In genomic region chr15:65630760-65631159, GRCh38 we compare ENCODE assay signal across 18 cellular contexts. TPM values are rescaled to one million over a fixed set of nuclear protein-coding genes. Genes with fewer than 3 reads are reported as not detected.
DNase-seq lines count a peak whose midpoint lies in the region; ATAC-seq lines count a peak whose summit lies in the region.
"Had no signal": no experiment of that assay in that cellular context is flagged by ENCODE, and none has a peak within 500 bp of the region (broad histone marks: within the 10 kb centered on the region; RNA-seq: fewer than 3 reads in every experiment).

No MANE protein-coding gene starts in this region.

- no peak overlapping the region for H3K4me3 Mint-ChIP-seq in activated CD4-positive, alpha-beta T cell treated with anti-CD3 and anti-CD28 coated beads for 36 hours
- no peak overlapping the region for H3K4me3 Mint-ChIP-seq in activated CD4-positive, alpha-beta T cell treated with anti-CD3 and anti-CD28 coated beads, Interleukin-2, amount 10 ng/mL, durations not matched to agents 24 days and 14 days
- no peak overlapping the region for H3K4me3 Mint-ChIP-seq in stimulated activated naive B cell treated with anti-CD40 and anti-IgM and Interleukin-4, amounts not matched to agents 10 μg/mL and 1 μg/mL and 100 μg/mL, for 72 hours
- H3K4me3 Mint-ChIP-seq in CD8-positive, alpha-beta memory T cell, result peak overlapping the region in 2 of 7 donors; percentile 3 to 57
- H3K4me3 Mint-ChIP-seq: H9 had no signal

- H3K27me3 ChIP-seq in CD8-positive, alpha-beta memory T cell (ENCODE audit: insufficient read depth, low read length, poor library complexity, severe bottlenecking), result no peaks in the 10 kb centered on the region
- no peaks in the 10 kb centered on the region for H3K27me3 ChIP-seq in HAP-1 (ENCODE audit: low read depth)
- H3K27me3 ChIP-seq: SJCRH30, upper lobe of left lung had no signal

- H3K27me3 Mint-ChIP-seq in activated CD4-positive, alpha-beta T cell treated with anti-CD3 and anti-CD28 coated beads for 36 hours, result no peaks in the 10 kb centered on the region
- no peaks in the 10 kb centered on the region for H3K27me3 Mint-ChIP-seq in activated CD4-positive, alpha-beta T cell treated with anti-CD3 and anti-CD28 coated beads, Interleukin-2, amount 10 ng/mL, durations not matched to agents 24 days and 14 days
- H3K27me3 Mint-ChIP-seq in stimulated activated naive B cell treated with anti-CD40 and anti-IgM and Interleukin-4, amounts not matched to agents 10 μg/mL and 1 μg/mL and 100 μg/mL, for 72 hours, result no peaks in the 10 kb centered on the region
- peaks cover 0 to 3% of the 10 kb centered on the region in 2 donors for H3K27me3 Mint-ChIP-seq in CD8-positive, alpha-beta memory T cell

- no peaks in the 10 kb centered on the region for H3K36me3 Mint-ChIP-seq in activated CD4-positive, alpha-beta T cell treated with anti-CD3 and anti-CD28 coated beads for 36 hours (ENCODE audit: low read depth)
- no peaks in the 10 kb centered on the region for H3K36me3 Mint-ChIP-seq in activated CD4-positive, alpha-beta T cell treated with anti-CD3 and anti-CD28 coated beads, Interleukin-2, amount 10 ng/mL, durations not matched to agents 24 days and 14 days (ENCODE audit: low read depth)
- peaks cover 5 to 19% of the 10 kb centered on the region in 2 donors for H3K36me3 Mint-ChIP-seq in stimulated activated naive B cell treated with anti-CD40 and anti-IgM and Interleukin-4, amounts not matched to agents 10 μg/mL and 1 μg/mL and 100 μg/mL, for 72 hours
- H3K36me3 Mint-ChIP-seq in CD8-positive, alpha-beta memory T cell, result peaks cover 2 to 11% (median 3%) of the 10 kb centered on the region in 3 donors

- no peak overlapping the region for H3K4me3 ChIP-seq in CD8-positive, alpha-beta memory T cell (ENCODE audit: low read length)
- no peak overlapping the region for H3K4me3 ChIP-seq in HAP-1
- H3K4me3 ChIP-seq: SJCRH30, upper lobe of left lung had no signal

- no peak overlapping the region for H3K27ac Mint-ChIP-seq in activated CD4-positive, alpha-beta T cell treated with anti-CD3 and anti-CD28 coated beads for 36 hours
- H3K27ac Mint-ChIP-seq in activated CD4-positive, alpha-beta T cell treated with anti-CD3 and anti-CD28 coated beads, Interleukin-2, amount 10 ng/mL, durations not matched to agents 24 days and 14 days, result no peak overlapping the region
- H3K27ac Mint-ChIP-seq in stimulated activated naive B cell treated with anti-CD40 and anti-IgM and Interleukin-4, amounts not matched to agents 10 μg/mL and 1 μg/mL and 100 μg/mL, for 72 hours, result peak overlapping the region; percentile 56
- H3K27ac Mint-ChIP-seq in CD8-positive, alpha-beta memory T cell, result peak overlapping the region in 1 of 8 donors; percentile 60
- H3K27ac Mint-ChIP-seq: H9 had no signal

- intact Hi-C loops in activated CD4-positive, alpha-beta T cell treated with anti-CD3 and anti-CD28 coated beads for 36 hours (cut with DNase I, micrococcal nuclease), result loop anchor here in 1 of 2 experiments (10.0 kb wide), 1 partner anchor 564 kb away; no protein-coding TSS in a partner anchor
- intact Hi-C loops in activated CD4-positive, alpha-beta T cell treated with anti-CD3 and anti-CD28 coated beads, Interleukin-2, amount 10 ng/mL, durations not matched to agents 24 days and 14 days (cut with micrococcal nuclease), result no loop called here

- in situ Hi-C loops in HAP-1 (cut with MboI; ENCODE audit: low sequenced_read_pairs), result no loop called here

- no peaks in the 10 kb centered on the region for H3K9me3 Mint-ChIP-seq in activated CD4-positive, alpha-beta T cell treated with anti-CD3 and anti-CD28 coated beads for 36 hours (ENCODE audit: low read depth)
- H3K9me3 Mint-ChIP-seq in activated CD4-positive, alpha-beta T cell treated with anti-CD3 and anti-CD28 coated beads, Interleukin-2, amount 10 ng/mL, durations not matched to agents 24 days and 14 days, result no peaks in the 10 kb centered on the region
- H3K9me3 Mint-ChIP-seq in stimulated activated naive B cell treated with anti-CD40 and anti-IgM and Interleukin-4, amounts not matched to agents 10 μg/mL and 1 μg/mL and 100 μg/mL, for 72 hours, result no peaks in the 10 kb centered on the region
- H3K9me3 Mint-ChIP-seq in CD8-positive, alpha-beta memory T cell, result no peaks in the 10 kb centered on the region
- H3K9me3 Mint-ChIP-seq: H9 had no signal

- H3K9me3 ChIP-seq in CD8-positive, alpha-beta memory T cell (ENCODE audit: low read length), result no peaks in the 10 kb centered on the region
- no peaks in the 10 kb centered on the region for H3K9me3 ChIP-seq in HAP-1
- H3K9me3 ChIP-seq: SJCRH30, upper lobe of left lung had no signal

- POLR2A ChIA-PET in activated CD4-positive, alpha-beta T cell treated with anti-CD3 and anti-CD28 coated beads for 36 hours (lab: Charles Lee), result no interaction called here
- POLR2A ChIA-PET in CD8-positive, alpha-beta memory T cell (lab: Charles Lee), result no interaction called here

- ATAC-seq in activated CD4-positive, alpha-beta T cell treated with anti-CD3 and anti-CD28 coated beads for 36 hours, result peak; percentile 47
- ATAC-seq in GM21529 (IDR thresholded peaks at IDR 0.05; ENCODE audit: unreplicated experiment) (peak; percentile 63), HG03460 (IDR thresholded peaks at IDR 0.05; ENCODE audit: unreplicated experiment) (peak; percentile 74)
- ATAC-seq in stimulated activated naive B cell treated with anti-CD40 and anti-IgM and Interleukin-4, amounts not matched to agents 10 μg/mL and 1 μg/mL and 100 μg/mL, for 72 hours (replicated peaks), result peak; percentile 77 to 91

- H3K4me1 Mint-ChIP-seq in activated CD4-positive, alpha-beta T cell treated with anti-CD3 and anti-CD28 coated beads for 36 hours, result peaks cover 10% of the 10 kb centered on the region
- H3K4me1 Mint-ChIP-seq in activated CD4-positive, alpha-beta T cell treated with anti-CD3 and anti-CD28 coated beads, Interleukin-2, amount 10 ng/mL, durations not matched to agents 24 days and 14 days, result peaks cover 6% of the 10 kb centered on the region
- H3K4me1 Mint-ChIP-seq in stimulated activated naive B cell treated with anti-CD40 and anti-IgM and Interleukin-4, amounts not matched to agents 10 μg/mL and 1 μg/mL and 100 μg/mL, for 72 hours, result peaks cover 7 to 12% of the 10 kb centered on the region in 2 donors
- peaks cover 16 to 31% (median 19%) of the 10 kb centered on the region in 3 donors for H3K4me1 Mint-ChIP-seq in CD8-positive, alpha-beta memory T cell

- peaks cover 5% of the 10 kb centered on the region for H3K4me1 ChIP-seq in CD8-positive, alpha-beta memory T cell (ENCODE audit: insufficient read depth, low read length)
- no peaks in the 10 kb centered on the region for H3K4me1 ChIP-seq in HAP-1
- H3K4me1 ChIP-seq: SJCRH30, upper lobe of left lung had no signal

- H3K27ac ChIP-seq in CD8-positive, alpha-beta memory T cell (ENCODE audit: low read depth, low read length), result no peak overlapping the region
- H3K27ac ChIP-seq: SJCRH30, upper lobe of left lung had no signal

- no peaks in the 10 kb centered on the region for H3K36me3 ChIP-seq in CD8-positive, alpha-beta memory T cell (ENCODE audit: insufficient read depth, low read length)
- no peaks in the 10 kb centered on the region for H3K36me3 ChIP-seq in HAP-1 (replicated peaks)
- H3K36me3 ChIP-seq: SJCRH30 had no signal

- CTCF ChIA-PET in activated CD4-positive, alpha-beta T cell treated with anti-CD3 and anti-CD28 coated beads for 36 hours (lab: Charles Lee), result interaction anchor here (0.8 to 1.1 kb wide), 2 partner anchors 34 to 251 kb away, joined by 3 read pairs; no protein-coding TSS in a partner anchor
- CTCF ChIA-PET in CD8-positive, alpha-beta memory T cell (lab: Charles Lee), result interaction anchor here (1.0 to 1.1 kb wide), 2 partner anchors 20 to 238 kb away, joined by 3 to 4 read pairs; partner anchors contain the start of genes INTS14 and RAB11A

- DNase-seq in activated CD4-positive, alpha-beta T cell treated with anti-CD3 and anti-CD28 coated beads for 36 hours, result peak; percentile 30
- no peak for DNase-seq in activated CD4-positive, alpha-beta T cell treated with anti-CD3 and anti-CD28 coated beads, Interleukin-2, amount 10 ng/mL, durations not matched to agents 24 days and 14 days
- no peak for DNase-seq in stimulated activated naive B cell treated with anti-CD40 and anti-IgM and Interleukin-4, amounts not matched to agents 10 μg/mL and 1 μg/mL and 100 μg/mL, for 72 hours
- no peak for DNase-seq in CD8-positive, alpha-beta memory T cell
- DNase-seq in HAP-1 (ENCODE audit: low spot score in 2 of 2) (no peak), SHP77 treated with DMSO at 0.1 percent for 48 hours (lab: John Stamatoyannopoulos, UW) (no peak)
- DNase-seq: activated effector memory CD4-positive, alpha-beta T cell treated with Interleukin-2 at 50 U/mL for 16 hours; cerebellar nuclear complex; DND-41; H9; KG1; NCI-H1436 treated with DMSO at 0.1 percent for 48 hours; SJCRH30; small intestine; stimulated activated naive CD4-positive, alpha-beta T cell treated with Interleukin-2 at 50 U/mL for 16 hours; upper lobe of left lung had no signal

RNA-seq across cellular contexts. Expression of gene SLC24A1, which starts 9.0 kb away (rescaled TPM):
- 1 to 10 TPM; 8.0 to 9.5 TPM for total RNA-seq in activated CD4-positive, alpha-beta T cell treated with anti-CD3 and anti-CD28 coated beads for 36 hours
- 5.1 and 5.5 TPM in 2 replicates for total RNA-seq in activated CD4-positive, alpha-beta T cell treated with anti-CD3 and anti-CD28 coated beads, Interleukin-2, amount 10 ng/mL, durations not matched to agents 24 days and 14 days
- 1 to 10 TPM; 4.2 to 4.3 TPM for total RNA-seq in CD8-positive, alpha-beta memory T cell
- 3.8 TPM for polyA plus RNA-seq in CD8-positive, alpha-beta memory T cell

RNA-seq across cellular contexts. Expression of gene INTS14, which starts 19.8 kb away (rescaled TPM):
- total RNA-seq in activated CD4-positive, alpha-beta T cell treated with anti-CD3 and anti-CD28 coated beads for 36 hours, result 10 to 100 TPM; 49.2 to 59.8 TPM
- total RNA-seq in activated CD4-positive, alpha-beta T cell treated with anti-CD3 and anti-CD28 coated beads, Interleukin-2, amount 10 ng/mL, durations not matched to agents 24 days and 14 days, result 46.4 and 49.2 TPM in 2 replicates
- 10 to 100 TPM; 62.0 to 64.7 TPM for total RNA-seq in CD8-positive, alpha-beta memory T cell
- 29.9 TPM for polyA plus RNA-seq in CD8-positive, alpha-beta memory T cell
